17 cellular contexts compared by ENCODE assay signal in genomic region chr5:52897238-52897614, GRCh38.
"Had no signal": no experiment of that assay in that cellular context is flagged by ENCODE, and none has a peak within 500 bp of the region (broad histone marks: within the 10 kb centered on the region; RNA-seq: fewer than 3 reads in every experiment).

No MANE protein-coding gene starts in this region.

- H3K27ac Mint-ChIP-seq: activated B cell treated with CpG ODN at 0.5 μM for 24 hours; activated CD4-positive, alpha-beta T cell treated with anti-CD3 and anti-CD28 coated beads, Interleukin-2, amount 10 ng/mL, durations not matched to agents 7 days and 5 days; activated CD8-positive, alpha-beta T cell treated with anti-CD3 and anti-CD28 coated beads, Interleukin-2, amount 10 ng/mL, durations not matched to agents 7 days and 5 days; activated naive CD4-positive, alpha-beta T cell treated with anti-CD3 and anti-CD28 coated beads, Interleukin-2, amount 10 ng/mL, durations not matched to agents 7 days and 5 days; natural killer cell; T-cell had no signal

- H3K27me3 Mint-ChIP-seq: T-cell had no signal

- H3K4me3 ChIP-seq: hepatocyte, lower lobe of right lung, vagina had no signal

- H3K27me3 ChIP-seq: hepatocyte, neutrophil, vagina had no signal

- ATAC-seq: activated CD8-positive, alpha-beta T cell treated with anti-CD3 and anti-CD28 coated beads, Interleukin-2, amount 10 ng/mL, durations not matched to agents 7 days and 5 days; activated T-cell treated with anti-CD3 and anti-CD28 coated beads, Interleukin-2, amount 50 U/mL, for 4 hours; left colon; lower lobe of right lung; natural killer cell; stimulated activated naive CD8-positive, alpha-beta T cell treated with anti-CD3 and anti-CD28 coated beads, Interleukin-15, Interleukin-2, amounts not matched to agents 100 U/mL and 50 U/mL, for 24 hours; T-cell had no signal

- H3K36me3 Mint-ChIP-seq: activated naive CD4-positive, alpha-beta T cell treated with anti-CD3 and anti-CD28 coated beads, Interleukin-2, amount 10 ng/mL, durations not matched to agents 7 days and 5 days; natural killer cell had no signal

- H3K36me3 ChIP-seq: lower lobe of right lung, neutrophil, vagina had no signal

- H3K9me3 Mint-ChIP-seq: natural killer cell had no signal

- H3K4me3 Mint-ChIP-seq: activated B cell treated with CpG ODN at 0.5 μM for 24 hours; activated CD4-positive, alpha-beta T cell treated with anti-CD3 and anti-CD28 coated beads, Interleukin-2, amount 10 ng/mL, durations not matched to agents 7 days and 5 days; activated CD8-positive, alpha-beta T cell treated with anti-CD3 and anti-CD28 coated beads, Interleukin-2, amount 10 ng/mL, durations not matched to agents 7 days and 5 days; activated naive CD4-positive, alpha-beta T cell treated with anti-CD3 and anti-CD28 coated beads, Interleukin-2, amount 10 ng/mL, durations not matched to agents 7 days and 5 days; activated T-cell treated with anti-CD3 and anti-CD28 coated beads, Interleukin-2, amount 50 U/mL, for 4 hours; natural killer cell; T-cell had no signal

- H3K4me1 Mint-ChIP-seq: activated B cell treated with CpG ODN at 0.5 μM for 24 hours; activated CD4-positive, alpha-beta T cell treated with anti-CD3 and anti-CD28 coated beads, Interleukin-2, amount 10 ng/mL, durations not matched to agents 7 days and 5 days; activated naive CD4-positive, alpha-beta T cell treated with anti-CD3 and anti-CD28 coated beads, Interleukin-2, amount 10 ng/mL, durations not matched to agents 7 days and 5 days; natural killer cell had no signal

- DNase-seq: activated B cell treated with CpG ODN at 0.5 μM for 24 hours; activated CD4-positive, alpha-beta T cell treated with anti-CD3 and anti-CD28 coated beads, Interleukin-2, amount 10 ng/mL, durations not matched to agents 7 days and 5 days; activated CD8-positive, alpha-beta T cell treated with anti-CD3 and anti-CD28 coated beads, Interleukin-2, amount 10 ng/mL, durations not matched to agents 7 days and 5 days; activated naive CD4-positive, alpha-beta T cell treated with anti-CD3 and anti-CD28 coated beads, Interleukin-2, amount 10 ng/mL, durations not matched to agents 7 days and 5 days; activated T-cell treated with anti-CD3 and anti-CD28 coated beads, Interleukin-2, amount 50 U/mL, for 4 hours; foreskin fibroblast; left colon; lower lobe of right lung; natural killer cell; stimulated activated CD4-positive, alpha-beta T cell treated with anti-CD3 and anti-CD28 coated beads, Interleukin-1b, Interleukin-23, amount 100 ng/mL, for 48 hours; stimulated activated CD8-positive, alpha-beta memory T cell treated with anti-CD3 and anti-CD28 coated beads, Interleukin-4, amount 100 ng/mL, for 48 hours; stimulated activated naive CD8-positive, alpha-beta T cell treated with anti-CD3 and anti-CD28 coated beads, Interleukin-15, Interleukin-2, amounts not matched to agents 100 U/mL and 50 U/mL, for 24 hours; T-cell had no signal

- H3K9me3 ChIP-seq: lower lobe of right lung, neutrophil, vagina had no signal

- H3K4me1 ChIP-seq: vagina had no signal

- H3K27ac ChIP-seq: epithelial cell of prostate, hepatocyte, lower lobe of right lung, neutrophil, vagina had no signal
